In genomic region chr4:89101256-89102161, GRCh38 we compare ENCODE assay signal across 11 cellular contexts. TPM values are rescaled to one million over a fixed set of nuclear protein-coding genes. Genes with fewer than 3 reads are reported as not detected.
DNase-seq lines count a peak whose midpoint lies in the region; ATAC-seq and TF ChIP-seq lines count a peak whose summit lies in the region.
"Had no signal": no experiment of that assay in that cellular context is flagged by ENCODE, and none has a peak within 500 bp of the region (broad histone marks: within the 10 kb centered on the region; RNA-seq: fewer than 3 reads in every experiment).

No MANE protein-coding gene starts in this region.

- CTCF ChIA-PET in HEK293T (lab: Yijun Ruan, JAX), result no interaction called here

- H3K9me3 Mint-ChIP-seq in CD4-positive, CD25-positive, alpha-beta regulatory T cell, result peaks cover 0 to 2% (median 0%) of the 10 kb centered on the region in 7 donors
- H3K9me3 Mint-ChIP-seq: CD8-positive, alpha-beta memory T cell had no signal

- DNase-seq in CD4-positive, CD25-positive, alpha-beta regulatory T cell, result no peak
- DNase-seq in DMS53 (lab: John Stamatoyannopoulos, UW) (no peak), HEK293T (ENCODE audit: extremely low spot score) (no peak), G401 (ENCODE audit: low spot score) (no peak), SKM-1 (lab: John Stamatoyannopoulos, UW; ENCODE audit: unreplicated experiment) (no peak)
- DNase-seq: CD8-positive, alpha-beta memory T cell; upper lobe of left lung had no signal

- peak overlapping the region; percentile 72 for H3K4me2 ChIP-seq in OCI-LY3 (ENCODE audit: low read length)

- no peak for TF ChIP-seq CTCF in OCI-LY3 (IDR thresholded peaks at IDR 0.05; ENCODE audit: low read depth, low read length)

- no peaks in the 10 kb centered on the region for H3K79me2 ChIP-seq in OCI-LY3 (ENCODE audit: low read length)

- H3K4me1 Mint-ChIP-seq in CD4-positive, CD25-positive, alpha-beta regulatory T cell, result peaks cover 8 to 24% (median 12%) of the 10 kb centered on the region in 4 donors
- H3K4me1 Mint-ChIP-seq: CD8-positive, alpha-beta memory T cell had no signal

- peak overlapping the region in 2 of 3 donors; percentile 57 to 80 for H3K27ac Mint-ChIP-seq in CD4-positive, CD25-positive, alpha-beta regulatory T cell
- H3K27ac Mint-ChIP-seq: CD8-positive, alpha-beta memory T cell had no signal

- H3K9ac ChIP-seq in OCI-LY3 (ENCODE audit: low read length), result peak overlapping the region; percentile 49; the same call in 1 of the 2 replicates

- ATAC-seq in CD4-positive, CD25-positive, alpha-beta regulatory T cell (ENCODE audit: low read depth in 2 of 2), result peak in 1 of 2 donors; percentile 44
- ATAC-seq in GM19025 (IDR thresholded peaks at IDR 0.05; ENCODE audit: low read depth, unreplicated experiment), result peak; percentile 96
- peak; percentile 86 for ATAC-seq in HG02840 (IDR thresholded peaks at IDR 0.05; ENCODE audit: low FRiP score, unreplicated experiment)

- no peaks in the 10 kb centered on the region for H3K9me3 ChIP-seq in CD4-positive, CD25-positive, alpha-beta regulatory T cell (ENCODE audit: control insufficient read depth in 2 of 2, low read length in 2 of 2)
- peaks cover 3% of the 10 kb centered on the region for H3K9me3 ChIP-seq in OCI-LY3 (ENCODE audit: insufficient read depth, low read length)
- H3K9me3 ChIP-seq: upper lobe of left lung had no signal

- no peaks in the 10 kb centered on the region for H3K4me1 ChIP-seq in CD4-positive, CD25-positive, alpha-beta regulatory T cell (ENCODE audit: control insufficient read depth, insufficient read depth, low read length, poor library complexity, severe bottlenecking)
- H3K4me1 ChIP-seq in OCI-LY3 (ENCODE audit: low read length), result peaks cover 29% of the 10 kb centered on the region
- H3K4me1 ChIP-seq: upper lobe of left lung had no signal

- H3K27ac ChIP-seq in CD4-positive, CD25-positive, alpha-beta regulatory T cell (ENCODE audit: insufficient read depth, low read length, poor library complexity, severe bottlenecking), result no peak overlapping the region
- peak overlapping the region; percentile 96 for H3K27ac ChIP-seq in OCI-LY3 (ENCODE audit: low read length)
- H3K27ac ChIP-seq: upper lobe of left lung had no signal

- H4K20me1 ChIP-seq in OCI-LY3 (ENCODE audit: insufficient read depth, low read length), result no peaks in the 10 kb centered on the region

- POLR2A ChIA-PET in HEK293T (lab: Yijun Ruan, JAX), result no interaction called here

- in situ Hi-C loops in G401 (cut with HindIII; ENCODE audit: low sequenced_read_pairs), result no loop called here

- no peaks in the 10 kb centered on the region for H3K27me3 ChIP-seq in CD4-positive, CD25-positive, alpha-beta regulatory T cell (ENCODE audit: control insufficient read depth, insufficient read depth, low read length)
- H3K27me3 ChIP-seq in OCI-LY3 (ENCODE audit: low read depth, low read length), result no peaks in the 10 kb centered on the region
- H3K27me3 ChIP-seq: upper lobe of left lung had no signal

- no peaks in the 10 kb centered on the region for H3K36me3 Mint-ChIP-seq in CD4-positive, CD25-positive, alpha-beta regulatory T cell
- H3K36me3 Mint-ChIP-seq: CD8-positive, alpha-beta memory T cell had no signal

- H3K4me3 Mint-ChIP-seq in CD4-positive, CD25-positive, alpha-beta regulatory T cell, result peak overlapping the region in 2 of 4 donors; percentile 21 to 33
- H3K4me3 Mint-ChIP-seq: CD8-positive, alpha-beta memory T cell had no signal

- peak overlapping the region; percentile 24 for H3K4me3 ChIP-seq in CD4-positive, CD25-positive, alpha-beta regulatory T cell (ENCODE audit: low read depth, low read length)
- H3K4me3 ChIP-seq in OCI-LY3 (ENCODE audit: low read length), result peak overlapping the region; percentile 57
- H3K4me3 ChIP-seq: skin epidermis, upper lobe of left lung had no signal

- H3K36me3 ChIP-seq in CD4-positive, CD25-positive, alpha-beta regulatory T cell (ENCODE audit: control insufficient read depth, insufficient read depth, low read length), result no peaks in the 10 kb centered on the region
- peaks cover 11% of the 10 kb centered on the region for H3K36me3 ChIP-seq in OCI-LY3 (replicated peaks; ENCODE audit: low read depth, low read length)
- H3K36me3 ChIP-seq: upper lobe of left lung had no signal

- peak overlapping the region; percentile 74; the same call in 1 of the 2 replicates for H2AFZ ChIP-seq in OCI-LY3 (ENCODE audit: low read depth, low read length)

- no peaks in the 10 kb centered on the region for H3K27me3 Mint-ChIP-seq in CD4-positive, CD25-positive, alpha-beta regulatory T cell

TF ChIP-seq in HEK293T, 16 proteins besides CTCF, POLR2A, EP300 and RAD21:
- TF ChIP-seq FOXK2 (IDR thresholded peaks at IDR 0.05), result no peak
- no peak for TF ChIP-seq HDGF (IDR thresholded peaks at IDR 0.05; ENCODE audit: borderline replicate concordance)
- no peak for TF ChIP-seq ARNT (IDR thresholded peaks at IDR 0.05)
- TF ChIP-seq SP1 (IDR thresholded peaks at IDR 0.05), result no peak
- TF ChIP-seq CTBP1 (IDR thresholded peaks at IDR 0.05; ENCODE audit: borderline replicate concordance), result no peak
- TF ChIP-seq ELF4 (IDR thresholded peaks at IDR 0.05), result no peak
- TF ChIP-seq L3MBTL2 (conservative IDR thresholded peaks at IDR 0.05), result no peak
- TF ChIP-seq PKNOX1 (IDR thresholded peaks at IDR 0.05), result no peak
- TF ChIP-seq LEF1 (IDR thresholded peaks at IDR 0.05; ENCODE audit: borderline replicate concordance), result no peak
- TF ChIP-seq BHLHE40 (IDR thresholded peaks at IDR 0.05; ENCODE audit: borderline replicate concordance), result no peak
- no peak for TF ChIP-seq FOXA1 (IDR thresholded peaks at IDR 0.05)
- TF ChIP-seq SUZ12 (IDR thresholded peaks at IDR 0.05), result no peak
- no peak for TF ChIP-seq ZNF384 (IDR thresholded peaks at IDR 0.05)

RNA-seq across cellular contexts. Expression of gene TIGD2, which starts 9.8 kb away (rescaled TPM):
- total RNA-seq in CD4-positive, CD25-positive, alpha-beta regulatory T cell, result 4.0 TPM
- polyA plus RNA-seq in CD4-positive, CD25-positive, alpha-beta regulatory T cell, result 1 to 10 TPM; 5.6 to 7.4 (median 6.6) TPM
- 29.4 and 34.5 TPM in 2 replicates for total RNA-seq in G401 (2014; rRNA removed; shearing (Covaris generic))

RNA-seq across cellular contexts. Expression of gene FAM13A, which starts 44.5 kb away (rescaled TPM):
- total RNA-seq in CD4-positive, CD25-positive, alpha-beta regulatory T cell, result 38.4 TPM
- polyA plus RNA-seq in CD4-positive, CD25-positive, alpha-beta regulatory T cell, result 10 to 100 TPM in 2 of 4 donors, 1 to 10 TPM in 2; 7.8 to 11.9 (median 9.5) TPM
- total RNA-seq in G401 (2014; rRNA removed; shearing (Covaris generic)), result 27.1 and 39.0 TPM in 2 replicates
